10 cellular contexts compared by ENCODE assay signal in genomic region chr19:15199219-15199651, GRCh38. TPM values are rescaled to one million over a fixed set of nuclear protein-coding genes. Genes with fewer than 3 reads are reported as not detected.
DNase-seq lines count a peak whose midpoint lies in the region; ATAC-seq, FAIRE-seq and TF ChIP-seq lines count a peak whose summit lies in the region.
"Had no signal": no experiment of that assay in that cellular context is flagged by ENCODE, and none has a peak within 500 bp of the region (broad histone marks: within the 10 kb centered on the region; RNA-seq: fewer than 3 reads in every experiment).

No MANE protein-coding gene starts in this region.

- BruUV-seq in PC-3 (replicated peaks; lab: Mats Ljungman, UMichigan) = TSS peak; percentile 43

- no peaks in the 10 kb centered on the region for H3K9me2 ChIP-seq in PC-3 (replicated peaks; ENCODE audit: low read length)

- TF ChIP-seq POLR2A in esophagus squamous epithelium (IDR thresholded peaks at IDR 0.05) = no peak

- no peaks in the 10 kb centered on the region for H3K27me3 ChIP-seq in BLaER1 treated with 17β-estradiol and CSF1 and Interleukin-3, amounts not matched to agents 10 nM and 100 nM
- H3K27me3 ChIP-seq in PC-3 (ENCODE audit: low read length) = no peaks in the 10 kb centered on the region
- H3K27me3 ChIP-seq in esophagus squamous epithelium = peaks cover 0 to 72% (median 0%) of the 10 kb centered on the region in 4 donors
- no peaks in the 10 kb centered on the region for H3K27me3 ChIP-seq in pancreas

- peaks cover 0 to 38% (median 26%) of the 10 kb centered on the region in 11 experiments; a peak in 17 of 22 replicates for H4K20me1 ChIP-seq in BLaER1 treated with 17β-estradiol and CSF1 and Interleukin-3, amounts not matched to agents 10 nM and 100 nM
- H4K20me1 ChIP-seq in PC-3 (ENCODE audit: low read length) = no peaks in the 10 kb centered on the region

- no peak overlapping the region for H2AFZ ChIP-seq in PC-3 (ENCODE audit: low read length)

- peaks cover 0 to 9% (median 0%) of the 10 kb centered on the region in 11 experiments; a peak in 3 of 22 replicates for H3K36me3 ChIP-seq in BLaER1 treated with 17β-estradiol and CSF1 and Interleukin-3, amounts not matched to agents 10 nM and 100 nM
- H3K36me3 ChIP-seq in PC-3 (ENCODE audit: low read depth, low read length) (no peaks in the 10 kb centered on the region), esophagus squamous epithelium (peaks cover 0 to 12% (median 0%) of the 10 kb centered on the region in 3 donors), pancreas (no peaks in the 10 kb centered on the region)

- DNase-seq in PC-3 (no peak), esophagus squamous epithelium (lab: John Stamatoyannopoulos, UW) (no peak), pancreas (no peak), NCI-H748 (lab: John Stamatoyannopoulos, UW; ENCODE audit: unreplicated experiment) (no peak), iPS-NIHi7 (ENCODE audit: extremely low spot score) (no peak), RPMI8226 (no peak), epidermal melanocyte (ENCODE audit: insufficient read length, low spot score) (no peak)
- DNase-seq: NCI-H2081 had no signal

- no peak for ATAC-seq in PC-3
- no peak for ATAC-seq in pancreas

- H3K79me2 ChIP-seq in PC-3 (ENCODE audit: low read length) = peaks cover 18% of the 10 kb centered on the region

- peak overlapping the region; percentile 83 to 97 (median 88) for H3K4me3 ChIP-seq in BLaER1 treated with 17β-estradiol and CSF1 and Interleukin-3, amounts not matched to agents 10 nM and 100 nM
- H3K4me3 ChIP-seq in PC-3 (ENCODE audit: low read length) = peak overlapping the region; percentile 99
- peak overlapping the region; percentile 61 to 80 (median 75) for H3K4me3 ChIP-seq in esophagus squamous epithelium
- H3K4me3 ChIP-seq in pancreas = peak overlapping the region in 3 of 4 donors; percentile 49 to 62 (median 58)

- peak overlapping the region; percentile 86 to 99 (median 96) for H3K4me2 ChIP-seq in BLaER1 treated with 17β-estradiol and CSF1 and Interleukin-3, amounts not matched to agents 10 nM and 100 nM
- H3K4me2 ChIP-seq in PC-3 (ENCODE audit: low read length) = peak overlapping the region; percentile 100

- FAIRE-seq in pancreas (lab: Jason Lieb, UNC) = no peak

- peaks cover 36 to 65% (median 61%) of the 10 kb centered on the region in 10 experiments for H3K4me1 ChIP-seq in BLaER1 treated with 17β-estradiol and CSF1 and Interleukin-3, amounts not matched to agents 10 nM and 100 nM
- H3K4me1 ChIP-seq in PC-3 (ENCODE audit: insufficient read depth, low read length) = peaks cover 25% of the 10 kb centered on the region
- H3K4me1 ChIP-seq in esophagus squamous epithelium = peaks cover 32 to 72% (median 43%) of the 10 kb centered on the region in 3 donors
- no peaks in the 10 kb centered on the region for H3K4me1 ChIP-seq in pancreas

- H3K9ac ChIP-seq in BLaER1 treated with 17β-estradiol and CSF1 and Interleukin-3, amounts not matched to agents 10 nM and 100 nM = peak overlapping the region in 9 of 11 experiments; percentile 84 to 95 (median 88); a peak in 16 of 22 replicates
- H3K9ac ChIP-seq in PC-3 (ENCODE audit: low read length) = peak overlapping the region; percentile 95

- CTCF ChIA-PET in PC-3 (lab: Charles Lee) = no interaction called here

- POLR2A ChIA-PET in PC-3 (lab: Charles Lee; ENCODE audit: unreplicated experiment) = interaction anchor here (0.6 kb wide), 1 partner anchor 137 kb away, joined by 6 read pairs; no protein-coding TSS in a partner anchor

- no peaks in the 10 kb centered on the region for H3K9me3 ChIP-seq in BLaER1 treated with 17β-estradiol and CSF1 and Interleukin-3, amounts not matched to agents 10 nM and 100 nM (replicated peaks in 1 of 11)
- H3K9me3 ChIP-seq in PC-3 (ENCODE audit: low read length) (no peaks in the 10 kb centered on the region), esophagus squamous epithelium (no peaks in the 10 kb centered on the region), pancreas (no peaks in the 10 kb centered on the region)

- no peaks in the 10 kb centered on the region for H3F3A ChIP-seq in PC-3 (ENCODE audit: low read length, unreplicated experiment)

- no peak for TF ChIP-seq CTCF in PC-3 (conservative IDR thresholded peaks at IDR 0.05; ENCODE audit: low read depth, low read length)
- TF ChIP-seq CTCF in esophagus squamous epithelium (IDR thresholded peaks at IDR 0.05) = no peak
- TF ChIP-seq CTCF in pancreas (IDR thresholded peaks at IDR 0.05) = no peak

- intact Hi-C loops in PC-3 (cut with micrococcal nuclease) (no loop called here), esophagus squamous epithelium (cut with DNase I) (no loop called here), pancreas (cut with DNase I) (no loop called here)

- 46 to 50% methylated on average over 2 to 7 of the region's 9 CpGs for WGBS in esophagus squamous epithelium, 2 donors
- WGBS in pancreas, 2 donors = 66 to 74% methylated on average over 9 of the region's 9 CpGs

- H3K27ac ChIP-seq in BLaER1 treated with 17β-estradiol and CSF1 and Interleukin-3, amounts not matched to agents 10 nM and 100 nM = peak overlapping the region in 8 of 11 experiments; percentile 81 to 92 (median 85); a peak in 13 of 22 replicates
- peak overlapping the region; percentile 73 for H3K27ac ChIP-seq in PC-3 (ENCODE audit: low read length)
- peak overlapping the region; percentile 90 to 98 (median 96) for H3K27ac ChIP-seq in esophagus squamous epithelium
- H3K27ac ChIP-seq in pancreas = peak overlapping the region in 2 of 4 donors; percentile 58 to 60

RNA-seq across cellular contexts. Expression of gene NOTCH3, which starts 1.6 kb away (rescaled TPM):
- total RNA-seq in PC-3 (2014; rRNA removed) = 21.5 and 28.1 TPM in 2 replicates
- 100 to 1,000 TPM in 3 of 4 donors, 10 to 100 TPM in 1; 95.6 to 278 (median 122) TPM for total RNA-seq in esophagus squamous epithelium
- 10 to 100 TPM in 5 of 6 donors, 1 to 10 TPM in 1; 8.4 to 29.4 (median 13.4) TPM for total RNA-seq in pancreas
- 1 to 10 TPM; 7.3 to 8.0 TPM for polyA plus RNA-seq in pancreas

RNA-seq across cellular contexts. Expression of gene EPHX3, which starts 33.0 kb away (rescaled TPM):
- total RNA-seq in PC-3 (2014; rRNA removed) (not detected in 2 replicates), esophagus squamous epithelium (10 to 100 TPM; 18.7 to 93.0 (median 48.9) TPM), pancreas (under 1 TPM in 4 of 6 donors, not detected in 2; 0.09 to 0.59 (median 0.17) TPM)
- polyA plus RNA-seq in pancreas = under 1 TPM in 1 of 2 donors, not detected in 1; 0.16 TPM
- total RNA-seq: lung microvascular endothelial cell had no signal

Comparison
In these comparisons a context has a peak if more than half of its experiments do, and no peak if none do; other contexts are left out.
1. RNA of gene EPHX3, which starts 33.0 kb away (total RNA-seq): 18.7 to 93.0 TPM in esophagus squamous epithelium; 0.09 to 0.59 TPM in pancreas and not detected in PC-3; every median in the first group is over 10 times any median in the second.
2. Peak in every context shown above with its lines, with median percentiles within 50 percentile points of each other: H3K4me3 ChIP-seq.